15 cellular contexts compared by ENCODE assay signal in the genomic region with DNA sequence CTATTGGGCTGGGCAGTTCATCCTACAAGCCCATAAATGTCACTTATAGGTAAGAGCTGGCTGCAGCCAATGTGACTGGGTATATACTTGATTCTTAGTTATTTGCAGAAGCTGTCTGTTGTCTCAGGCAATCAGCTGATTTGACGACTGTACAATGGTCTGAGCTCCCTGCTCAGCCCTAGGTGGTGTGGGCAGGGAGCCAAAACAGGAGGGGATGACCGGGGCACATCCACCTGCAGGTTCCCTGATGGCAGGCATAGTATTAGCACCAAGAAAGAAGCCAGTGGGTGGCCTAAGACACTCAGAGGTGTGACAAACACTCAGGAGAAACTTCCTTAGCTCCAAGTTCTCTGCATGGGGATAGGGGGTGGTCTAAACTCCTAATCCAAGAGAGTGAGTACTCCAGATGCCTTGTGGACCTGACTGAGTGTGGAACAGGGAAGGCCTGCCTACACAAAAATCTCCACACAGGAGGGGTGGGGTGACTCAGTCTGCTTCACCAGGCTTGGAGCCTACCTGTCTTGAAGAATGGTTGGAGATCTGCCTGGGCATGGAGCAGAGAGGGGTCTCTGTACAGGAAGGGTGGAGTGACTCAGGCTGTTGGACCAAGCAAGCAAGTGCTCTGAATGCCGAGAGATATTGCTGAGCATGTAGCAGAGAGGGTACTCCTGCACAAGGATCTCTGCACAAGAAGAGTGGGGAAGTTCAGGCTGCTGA.
DNase-seq lines count a peak whose midpoint lies in the region; TF ChIP-seq lines count a peak whose summit lies in the region.
"Had no signal": no experiment of that assay in that cellular context is flagged by ENCODE, and none has a peak within 500 bp of the region (broad histone marks: within the 10 kb centered on the region; RNA-seq: fewer than 3 reads in every experiment).

No MANE protein-coding gene starts in this region.

- peak overlapping the region; percentile 57 for H3K27ac Mint-ChIP-seq in neural progenitor cell
- H3K27ac Mint-ChIP-seq in activated naive CD4-positive, alpha-beta T cell treated with anti-CD3 and anti-CD28 coated beads for 36 hours: no peak overlapping the region
- H3K27ac Mint-ChIP-seq: CD4-positive, CD25-positive, alpha-beta regulatory T cell had no signal

- peak; percentile 53 for DNase-seq in NCI-H748 (lab: John Stamatoyannopoulos, UW; ENCODE audit: unreplicated experiment)
- no peak for DNase-seq in NCI-H748 treated with DMSO at 0.1 percent for 48 hours (lab: John Stamatoyannopoulos, UW)
- DNase-seq in NCI-H146 treated with DMSO at 0.1 percent for 48 hours (lab: John Stamatoyannopoulos, UW; ENCODE audit: unreplicated experiment): peak; percentile 64
- peak; percentile 57 for DNase-seq in SHP77 treated with DMSO at 0.1 percent for 48 hours (lab: John Stamatoyannopoulos, UW)
- no peak for DNase-seq in neural progenitor cell (ENCODE audit: low spot score)
- DNase-seq in activated effector memory CD4-positive, alpha-beta T cell treated with anti-CD3 and anti-CD28 coated beads, Interleukin-2, amount 50 U/mL, for 16 hours: no peak
- DNase-seq in activated CD8-positive, alpha-beta memory T cell treated with anti-CD3 and anti-CD28 coated beads, Interleukin-2, amount 50 U/mL, for 4 hours: no peak
- no peak for DNase-seq in activated naive CD4-positive, alpha-beta T cell treated with anti-CD3 and anti-CD28 coated beads for 36 hours
- DNase-seq: AML-193; CD4-positive, CD25-positive, alpha-beta regulatory T cell; MM.1S; NCI-H2171; NCI-H524 treated with DMSO at 0.1 percent for 48 hours; Right ventricle myocardium superior; T-helper 2 cell had no signal

- H3K27me3 ChIP-seq in neural progenitor cell: no peaks in the 10 kb centered on the region

- H3K27me3 Mint-ChIP-seq in neural progenitor cell (ENCODE audit: insufficient read depth, low read depth): peaks cover 2% of the 10 kb centered on the region
- no peaks in the 10 kb centered on the region for H3K27me3 Mint-ChIP-seq in activated naive CD4-positive, alpha-beta T cell treated with anti-CD3 and anti-CD28 coated beads for 36 hours (ENCODE audit: low read depth)
- H3K27me3 Mint-ChIP-seq: CD4-positive, CD25-positive, alpha-beta regulatory T cell had no signal

- peaks cover 40% of the 10 kb centered on the region for H3K9me3 Mint-ChIP-seq in neural progenitor cell
- peaks cover 16% of the 10 kb centered on the region for H3K9me3 Mint-ChIP-seq in activated naive CD4-positive, alpha-beta T cell treated with anti-CD3 and anti-CD28 coated beads for 36 hours

- H3K27ac ChIP-seq in neural progenitor cell: no peak overlapping the region

- H3K4me2 ChIP-seq in neural progenitor cell: no peak overlapping the region

- no peak overlapping the region for H3K4me3 Mint-ChIP-seq in neural progenitor cell
- no peak overlapping the region for H3K4me3 Mint-ChIP-seq in activated naive CD4-positive, alpha-beta T cell treated with anti-CD3 and anti-CD28 coated beads for 36 hours

- no peaks in the 10 kb centered on the region for H3K36me3 Mint-ChIP-seq in neural progenitor cell
- H3K36me3 Mint-ChIP-seq in activated naive CD4-positive, alpha-beta T cell treated with anti-CD3 and anti-CD28 coated beads for 36 hours (ENCODE audit: low read depth): no peaks in the 10 kb centered on the region
- H3K36me3 Mint-ChIP-seq: CD4-positive, CD25-positive, alpha-beta regulatory T cell had no signal

- H2AFZ ChIP-seq in neural progenitor cell (replicated peaks): no peak overlapping the region

- no peaks in the 10 kb centered on the region for H3F3A ChIP-seq in neural progenitor cell (ENCODE audit: low read depth)

- H3K36me3 ChIP-seq in neural progenitor cell: no peaks in the 10 kb centered on the region

- peaks cover 4% of the 10 kb centered on the region for H3K4me1 ChIP-seq in neural progenitor cell

- H3K79me2 ChIP-seq in neural progenitor cell (ENCODE audit: low read depth): no peaks in the 10 kb centered on the region

- no peaks in the 10 kb centered on the region for H4K20me1 ChIP-seq in neural progenitor cell (ENCODE audit: low read depth)

- no peaks in the 10 kb centered on the region for H3K9me3 ChIP-seq in neural progenitor cell (ENCODE audit: low read depth)

- intact Hi-C loops in activated naive CD4-positive, alpha-beta T cell treated with anti-CD3 and anti-CD28 coated beads for 36 hours (cut with micrococcal nuclease): no loop called here

- H3K9ac ChIP-seq in neural progenitor cell: no peak overlapping the region

- TF ChIP-seq CTCF in neural progenitor cell (IDR thresholded peaks at IDR 0.05): no peak

- H3K4me3 ChIP-seq in neural progenitor cell: no peak overlapping the region

- H3K4me1 Mint-ChIP-seq in neural progenitor cell: peaks cover 7% of the 10 kb centered on the region
- no peaks in the 10 kb centered on the region for H3K4me1 Mint-ChIP-seq in activated naive CD4-positive, alpha-beta T cell treated with anti-CD3 and anti-CD28 coated beads for 36 hours (ENCODE audit: low read depth)

- CTCF ChIA-PET in activated naive CD4-positive, alpha-beta T cell treated with anti-CD3 and anti-CD28 coated beads for 36 hours (lab: Charles Lee): no interaction called here

Comparison
In these comparisons a context has a peak if more than half of its experiments do, and no peak if none do; other contexts are left out.
1. DNase-seq: peak in NCI-H748 (single experiment), NCI-H146 treated with DMSO at 0.1 percent for 48 hours (single experiment) and SHP77 treated with DMSO at 0.1 percent for 48 hours (single experiment); none in NCI-H748 treated with DMSO at 0.1 percent for 48 hours (single experiment), neural progenitor cell (single experiment), activated effector memory CD4-positive, alpha-beta T cell treated with anti-CD3 and anti-CD28 coated beads, Interleukin-2, amount 50 U/mL, for 16 hours (single experiment), activated CD8-positive, alpha-beta memory T cell treated with anti-CD3 and anti-CD28 coated beads, Interleukin-2, amount 50 U/mL, for 4 hours (single experiment) and activated naive CD4-positive, alpha-beta T cell treated with anti-CD3 and anti-CD28 coated beads for 36 hours (single experiment).